ENCODE assay signal across 16 cellular contexts in genomic region chr12:121438207-121438606, GRCh38.
"Had no signal": no experiment of that assay in that cellular context is flagged by ENCODE, and none has a peak within 500 bp of the region (broad histone marks: within the 10 kb centered on the region; RNA-seq: fewer than 3 reads in every experiment).

No MANE protein-coding gene starts in this region.

- H3K27ac Mint-ChIP-seq: activated CD8-positive, alpha-beta T cell treated with anti-CD3 and anti-CD28 coated beads, Interleukin-2, amount 10 ng/mL, durations not matched to agents 7 days and 5 days; activated naive CD4-positive, alpha-beta T cell treated with anti-CD3 and anti-CD28 coated beads for 36 hours; stimulated activated naive CD8-positive, alpha-beta T cell treated with anti-CD3 and anti-CD28 coated beads, Interleukin-15, Interleukin-2, amounts not matched to agents 100 ng/mL and 50 ng/mL, for 24 hours had no signal

- H3K9me3 Mint-ChIP-seq: natural killer cell treated with Interleukin-12 subunit alpha and Interleukin-12 subunit beta and Interleukin-15 and Interleukin-18, amount 100 ng/mL, for 72 hours had no signal

- H3K4me3 Mint-ChIP-seq: activated CD8-positive, alpha-beta T cell treated with anti-CD3 and anti-CD28 coated beads, Interleukin-2, amount 10 ng/mL, durations not matched to agents 7 days and 5 days; activated naive CD4-positive, alpha-beta T cell treated with anti-CD3 and anti-CD28 coated beads for 36 hours; brain; natural killer cell treated with Interleukin-12 subunit alpha and Interleukin-12 subunit beta and Interleukin-15 and Interleukin-18, amount 100 ng/mL, for 72 hours; stimulated activated naive CD8-positive, alpha-beta T cell treated with anti-CD3 and anti-CD28 coated beads, Interleukin-15, Interleukin-2, amounts not matched to agents 100 ng/mL and 50 ng/mL, for 24 hours had no signal

- H3K4me1 ChIP-seq: pancreas had no signal

- H3K27ac ChIP-seq: esophagus muscularis mucosa, pancreas had no signal

- ATAC-seq: activated CD8-positive, alpha-beta T cell treated with anti-CD3 and anti-CD28 coated beads, Interleukin-2, amount 10 ng/mL, durations not matched to agents 7 days and 5 days; natural killer cell treated with Interleukin-12 subunit alpha and Interleukin-12 subunit beta and Interleukin-15 and Interleukin-18, amount 100 ng/mL, for 72 hours; pancreas; right cardiac atrium had no signal

- DNase-seq: activated CD4-positive, alpha-beta T cell treated with anti-CD3 and anti-CD28 coated beads for 1 hour; activated CD4-positive, alpha-beta T cell treated with anti-CD3 and anti-CD28 coated beads, Interleukin-2, amount 50 U/mL, for 1 hour; activated CD8-positive, alpha-beta T cell treated with anti-CD3 and anti-CD28 coated beads, Interleukin-2, amount 10 ng/mL, durations not matched to agents 7 days and 5 days; activated naive CD4-positive, alpha-beta T cell treated with anti-CD3 and anti-CD28 coated beads for 36 hours; activated T-cell treated with anti-CD3 and anti-CD28 coated beads, Interleukin-2, amount 50 U/mL, for 1 hour; aorta; kidney glomerular epithelial cell; pancreas; right cardiac atrium; stimulated activated CD4-positive, alpha-beta T cell treated with anti-CD3 and anti-CD28 coated beads, Interleukin-12 subunit alpha, Interleukin-12 subunit beta, amount 100 ng/mL, for 4 hours; stimulated activated CD4-positive, alpha-beta T cell treated with anti-CD3 and anti-CD28 coated beads, Interleukin-4, amount 100 ng/mL, for 4 hours had no signal

- H3K27me3 ChIP-seq: esophagus muscularis mucosa, pancreas, tibial nerve had no signal

- H3K4me3 ChIP-seq: esophagus muscularis mucosa, pancreas, tibial nerve had no signal

- H3K9me3 ChIP-seq: esophagus muscularis mucosa, pancreas had no signal

- H3K27me3 Mint-ChIP-seq: natural killer cell treated with Interleukin-12 subunit alpha and Interleukin-12 subunit beta and Interleukin-15 and Interleukin-18, amount 100 ng/mL, for 72 hours; stimulated activated naive CD8-positive, alpha-beta T cell treated with anti-CD3 and anti-CD28 coated beads, Interleukin-15, Interleukin-2, amounts not matched to agents 100 ng/mL and 50 ng/mL, for 24 hours had no signal
